Comparison of ENCODE assay signal across 1 cellular context in the genomic region with DNA sequence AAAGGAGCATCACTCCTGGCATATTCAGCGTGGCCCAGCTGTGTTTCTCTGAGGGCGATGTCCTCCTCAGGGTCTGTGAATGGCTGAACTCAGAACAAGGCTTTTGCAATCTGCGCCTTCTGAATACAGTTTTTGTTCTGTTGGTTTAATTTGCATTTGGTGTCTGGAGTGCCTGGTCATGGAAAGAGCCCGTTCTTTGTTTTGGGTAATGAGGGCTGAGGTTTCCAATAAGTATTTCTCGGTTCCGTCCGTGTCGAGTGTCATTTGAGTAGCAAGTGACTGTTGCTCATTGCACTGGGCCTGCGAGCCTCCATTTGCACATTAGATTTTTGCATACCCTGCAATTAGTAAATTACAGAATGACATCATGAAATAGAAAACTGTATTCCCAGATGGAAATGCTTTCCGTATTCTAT.
TF ChIP-seq lines count a peak whose summit lies in the region.

No MANE protein-coding gene starts in this region.

TF ChIP-seq in SK-N-SH, 30 proteins besides CTCF, POLR2A, EP300 and RAD21 (continued from another document):
- TF ChIP-seq, protein P1, sequence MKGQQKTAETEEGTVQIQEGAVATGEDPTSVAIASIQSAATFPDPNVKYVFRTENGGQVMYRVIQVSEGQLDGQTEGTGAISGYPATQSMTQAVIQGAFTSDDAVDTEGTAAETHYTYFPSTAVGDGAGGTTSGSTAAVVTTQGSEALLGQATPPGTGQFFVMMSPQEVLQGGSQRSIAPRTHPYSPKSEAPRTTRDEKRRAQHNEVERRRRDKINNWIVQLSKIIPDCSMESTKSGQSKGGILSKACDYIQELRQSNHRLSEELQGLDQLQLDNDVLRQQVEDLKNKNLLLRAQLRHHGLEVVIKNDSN (IDR thresholded peaks at IDR 0.05; ENCODE audit: borderline replicate concordance, low read depth): no peak
- no peak for TF ChIP-seq TEAD4 (IDR thresholded peaks at IDR 0.05; ENCODE audit: borderline replicate concordance, insufficient read depth)
